Comparison of ENCODE assay signal across 11 cellular contexts in the genomic region with DNA sequence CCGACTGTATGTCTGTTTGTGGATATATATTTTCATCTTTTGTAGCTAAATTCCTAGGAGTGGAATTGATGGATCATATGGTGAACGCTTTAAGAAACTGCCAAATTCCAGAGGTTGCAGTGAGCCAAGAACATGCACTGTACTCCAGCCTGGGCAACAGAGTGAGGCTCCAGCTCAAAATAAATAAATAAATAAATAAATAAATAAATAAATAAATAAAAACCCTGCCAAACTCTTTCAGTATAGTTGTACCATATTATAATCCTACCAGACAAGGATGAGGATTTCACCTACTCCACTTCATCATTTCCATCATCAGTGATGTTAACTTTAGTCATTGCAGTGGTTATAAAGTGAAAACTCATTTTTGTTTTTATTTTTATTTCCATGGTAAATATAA.
"Had no signal": no experiment of that assay in that cellular context is flagged by ENCODE, and none has a peak within 500 bp of the region (broad histone marks: within the 10 kb centered on the region; RNA-seq: fewer than 3 reads in every experiment).

No MANE protein-coding gene starts in this region.

- H3K9me3 ChIP-seq: HAP-1 had no signal

- FAIRE-seq: H1, H54 had no signal

- H3K4me3 ChIP-seq: GM23248, GM23338, HAP-1 had no signal

- ATAC-seq: GM23338, HCT116 had no signal

- H3K36me3 ChIP-seq: HAP-1 had no signal

- H3K4me1 ChIP-seq: HAP-1 had no signal

- H3K27ac ChIP-seq: GM23248 had no signal

- DNase-seq: GM23248, GOT3, H7, H9, HCEC 1CT, HFFc6 had no signal

- H3K4me2 ChIP-seq: GM23338 had no signal
